In genomic region chr19:2575734-2576481, GRCh38 we compare ENCODE assay signal across 12 cellular contexts.
DNase-seq lines count a peak whose midpoint lies in the region; ATAC-seq and TF ChIP-seq lines count a peak whose summit lies in the region.
"Had no signal": no experiment of that assay in that cellular context is flagged by ENCODE, and none has a peak within 500 bp of the region (broad histone marks: within the 10 kb centered on the region; RNA-seq: fewer than 3 reads in every experiment).

No MANE protein-coding gene starts in this region.

- no peaks in the 10 kb centered on the region for H3K36me3 ChIP-seq in left ventricle myocardium inferior
- H3K36me3 ChIP-seq in skeletal muscle tissue (ENCODE audit: control insufficient read depth in 3 of 3, insufficient read depth in 3 of 3, low read length in 3 of 3) = no peaks in the 10 kb centered on the region

- intact Hi-C loops in left ventricle myocardium inferior (cut with micrococcal nuclease) = no loop called here

- peaks cover 3% of the 10 kb centered on the region for H3K9me3 ChIP-seq in left ventricle myocardium inferior (replicated peaks)
- no peaks in the 10 kb centered on the region for H3K9me3 ChIP-seq in skeletal muscle tissue (ENCODE audit: control insufficient read depth in 3 of 3, low read length in 3 of 3)

- DNase-seq in GM03348 (ENCODE audit: low spot score) = peak; percentile 93
- peak; percentile 90 for DNase-seq in left ventricle myocardium inferior
- no peak for DNase-seq in NCI-H2029 treated with DMSO at 0.1 percent for 48 hours (lab: John Stamatoyannopoulos, UW)
- DNase-seq in GM19240 (ENCODE audit: insufficient read length, low spot score) = no peak
- DNase-seq: cortex of kidney, DMS79, NCI-H1092 had no signal

- H3K4me3 ChIP-seq in left ventricle myocardium inferior (no peak overlapping the region), skeletal muscle tissue (ENCODE audit: low read length in 3 of 3) (no peak overlapping the region)
- H3K4me3 ChIP-seq: SK-N-MC had no signal

- ATAC-seq in HG03196 (IDR thresholded peaks at IDR 0.05; ENCODE audit: unreplicated experiment) (no peak), HG03135 (IDR thresholded peaks at IDR 0.05; ENCODE audit: unreplicated experiment) (no peak)

- TF ChIP-seq CTCF in VCaP (conservative IDR thresholded peaks at IDR 0.05) (no peak), left ventricle myocardium inferior (IDR thresholded peaks at IDR 0.05; ENCODE audit: borderline replicate concordance) (no peak)

- H3K9ac ChIP-seq in skeletal muscle tissue (ENCODE audit: low read depth in 1 of 3, low read length in 3 of 3) = no peak overlapping the region

- H3K27me3 ChIP-seq in left ventricle myocardium inferior (ENCODE audit: low read depth) = no peaks in the 10 kb centered on the region
- H3K27me3 ChIP-seq in skeletal muscle tissue (ENCODE audit: control insufficient read depth in 3 of 3, insufficient read depth in 3 of 3, low read length in 3 of 3) = no peaks in the 10 kb centered on the region

- H3K4me1 ChIP-seq in left ventricle myocardium inferior (peaks cover 49% of the 10 kb centered on the region), skeletal muscle tissue (ENCODE audit: control insufficient read depth in 3 of 3, insufficient read depth in 3 of 3, low read length in 3 of 3) (peaks cover 19 to 34% (median 33%) of the 10 kb centered on the region in 3 donors)

- H3K27ac ChIP-seq in VCaP (peak overlapping the region; percentile 18; the same call in 1 of the 2 replicates), left ventricle myocardium inferior (replicated peaks) (peak overlapping the region; percentile 76), skeletal muscle tissue (ENCODE audit: low read depth, low read length) (peak overlapping the region; percentile 12)
- H3K27ac ChIP-seq: SK-N-MC had no signal

Comparison
In these comparisons a context has a peak if more than half of its experiments do, and no peak if none do; other contexts are left out.
1. DNase-seq: peak in GM03348 (single experiment) and left ventricle myocardium inferior (single experiment); none in NCI-H2029 treated with DMSO at 0.1 percent for 48 hours (single experiment) and GM19240 (single experiment).
2. H3K27ac ChIP-seq: peak in every context shown above with its lines; median percentile 76 in left ventricle myocardium inferior; 18 in VCaP; 12 in skeletal muscle tissue.